In genomic region chr7:113715981-113716870, GRCh38 we compare ENCODE assay signal across 25 cellular contexts.
DNase-seq lines count a peak whose midpoint lies in the region; ATAC-seq, FAIRE-seq and TF ChIP-seq lines count a peak whose summit lies in the region.
"Had no signal": no experiment of that assay in that cellular context is flagged by ENCODE, and none has a peak within 500 bp of the region (broad histone marks: within the 10 kb centered on the region; RNA-seq: fewer than 3 reads in every experiment).

No MANE protein-coding gene starts in this region.

- H4K20me1 ChIP-seq in Loucy (ENCODE audit: insufficient read depth, low read length, poor library complexity, severe bottlenecking), result no peaks in the 10 kb centered on the region

- H3K27me3 ChIP-seq in Loucy (ENCODE audit: insufficient read depth, low read length, poor library complexity, severe bottlenecking), result no peaks in the 10 kb centered on the region
- H3K27me3 ChIP-seq in endocrine pancreas (ENCODE audit: control insufficient read depth, insufficient read depth, low read length), result no peaks in the 10 kb centered on the region
- no peaks in the 10 kb centered on the region for H3K27me3 ChIP-seq in right cardiac atrium (ENCODE audit: control insufficient read depth, insufficient read depth)
- no peaks in the 10 kb centered on the region for H3K27me3 ChIP-seq in skeletal muscle tissue (ENCODE audit: control insufficient read depth in 3 of 3, insufficient read depth in 3 of 3, low read length in 3 of 3)
- H3K27me3 ChIP-seq: colonic mucosa, suprapubic skin, uterus had no signal

- no peaks in the 10 kb centered on the region for H3K79me2 ChIP-seq in Loucy (ENCODE audit: insufficient read depth, low read length)

- no peak overlapping the region for H3K4me2 ChIP-seq in Loucy (ENCODE audit: low read depth, low read length, poor library complexity, severe bottlenecking)
- H3K4me2 ChIP-seq: smooth muscle cell had no signal

- H3K4me3 ChIP-seq in Loucy (ENCODE audit: low read length, poor library complexity, severe bottlenecking) (no peak overlapping the region), endocrine pancreas (ENCODE audit: control insufficient read depth, insufficient read depth, low read length) (peak overlapping the region; percentile 24), right cardiac atrium (ENCODE audit: low read length) (no peak overlapping the region), skeletal muscle tissue (ENCODE audit: low read length in 3 of 3) (peak overlapping the region; percentile 13 to 50 (median 24))
- H3K4me3 ChIP-seq: colonic mucosa, K562, smooth muscle cell, suprapubic skin, uterus had no signal

- H3K27ac ChIP-seq in right cardiac atrium (ENCODE audit: low read length) (peak overlapping the region; percentile 42), skeletal muscle tissue (ENCODE audit: low read depth, low read length) (peak overlapping the region; percentile 82)
- H3K27ac ChIP-seq: colonic mucosa, suprapubic skin, uterus had no signal

- H3K4me1 ChIP-seq in Loucy (ENCODE audit: insufficient read depth, low read length, poor library complexity, severe bottlenecking) (no peaks in the 10 kb centered on the region), endocrine pancreas (ENCODE audit: control insufficient read depth, insufficient read depth, low read length) (no peaks in the 10 kb centered on the region), right cardiac atrium (ENCODE audit: control insufficient read depth, insufficient read depth, low read length) (no peaks in the 10 kb centered on the region), skeletal muscle tissue (ENCODE audit: control insufficient read depth in 3 of 3, insufficient read depth in 3 of 3, low read length in 3 of 3) (peaks cover 3 to 7% (median 5%) of the 10 kb centered on the region in 3 donors)
- H3K4me1 ChIP-seq: colonic mucosa, suprapubic skin, uterus had no signal

- no peaks in the 10 kb centered on the region for H3K9me2 ChIP-seq in Loucy (replicated peaks; ENCODE audit: low read depth, low read length)

- H3K9me3 ChIP-seq in Loucy (ENCODE audit: insufficient read depth, low read depth, low read length) (no peaks in the 10 kb centered on the region), endocrine pancreas (ENCODE audit: control insufficient read depth, low read length) (no peaks in the 10 kb centered on the region), right cardiac atrium (ENCODE audit: control insufficient read depth, low read length) (no peaks in the 10 kb centered on the region), skeletal muscle tissue (ENCODE audit: control insufficient read depth in 3 of 3, low read length in 3 of 3) (no peaks in the 10 kb centered on the region)
- H3K9me3 ChIP-seq: colonic mucosa, suprapubic skin, uterus had no signal

- FAIRE-seq in RCC 7860 (lab: Jason Lieb, UNC) (no peak), frontal cortex (lab: Jason Lieb, UNC) (no peak)
- FAIRE-seq: bronchial epithelial cell, K562 had no signal

- H3K9ac ChIP-seq in Loucy (ENCODE audit: low read depth, low read length, poor library complexity, severe bottlenecking) (no peak overlapping the region), endocrine pancreas (ENCODE audit: control insufficient read depth, insufficient read depth, low read length) (no peak overlapping the region), skeletal muscle tissue (ENCODE audit: low read depth in 1 of 3, low read length in 3 of 3) (peak overlapping the region; percentile 47 to 85 (median 73))

- no peaks in the 10 kb centered on the region for H3F3A ChIP-seq in Loucy (ENCODE audit: low read depth)

- peak; percentile 92 to 94 for ATAC-seq in right cardiac atrium
- no peak for ATAC-seq in HG02884 (IDR thresholded peaks at IDR 0.05; ENCODE audit: unreplicated experiment)
- ATAC-seq: activated T-cell treated with anti-CD3 and anti-CD28 coated beads, Interleukin-2, amount 50 U/mL, for 4 hours; effector memory CD8-positive, alpha-beta T cell; esophagus mucosa; K562; naive thymus-derived CD8-positive, alpha-beta T cell; stimulated activated effector memory CD8-positive, alpha-beta T cell treated with anti-CD3 and anti-CD28 coated beads, Interleukin-12 subunit alpha, Interleukin-12 subunit beta, amount 100 ng/mL, for 72 hours had no signal

- TF ChIP-seq CTCF in Loucy (conservative IDR thresholded peaks at IDR 0.05; ENCODE audit: low read length), result no peak

- H3K36me3 ChIP-seq in Loucy (ENCODE audit: insufficient read depth, low read length) (no peaks in the 10 kb centered on the region), endocrine pancreas (ENCODE audit: control insufficient read depth, insufficient read depth, low read length) (no peaks in the 10 kb centered on the region), skeletal muscle tissue (ENCODE audit: control insufficient read depth in 3 of 3, insufficient read depth in 3 of 3, low read length in 3 of 3) (no peaks in the 10 kb centered on the region)
- H3K36me3 ChIP-seq: colonic mucosa, suprapubic skin, uterus had no signal

- 35% methylated on average over 8 of the region's 8 CpGs for WGBS in right cardiac atrium

- H2AFZ ChIP-seq in Loucy (ENCODE audit: low read length), result 0 out of 2 replicates have a peak overlapping the region, but pooled peaks have one; percentile 51

- DNase-seq in right cardiac atrium (no peak), RCC 7860 (ENCODE audit: low spot score) (no peak), frontal cortex (ENCODE audit: low spot score in 2 of 2) (no peak)
- DNase-seq: activated CD4-positive, alpha-beta T cell treated with anti-CD3 and anti-CD28 coated beads for 48 hours; activated naive CD4-positive, alpha-beta T cell; activated T-cell treated with anti-CD3 and anti-CD28 coated beads, Interleukin-2, amount 50 U/mL, for 4 hours; C1 segment of cervical spinal cord; colonic mucosa; effector memory CD8-positive, alpha-beta T cell; naive thymus-derived CD8-positive, alpha-beta T cell; NCI-H1436 treated with DMSO at 0.1 percent for 48 hours; NCI-H510A treated with DMSO at 0.1 percent for 48 hours; RPMI8226; stimulated activated CD4-positive, alpha-beta T cell treated with anti-CD3 and anti-CD28 coated beads, Interleukin-2, amount 100 ng/mL, for 48 hours; uterus had no signal

- intact Hi-C loops in right cardiac atrium (cut with DNase I), result no loop called here

Comparison
In these comparisons a context has a peak if more than half of its experiments do, and no peak if none do; other contexts are left out.
1. H3K4me3 ChIP-seq: peak in endocrine pancreas (single experiment) and skeletal muscle tissue (3 of 3); none in Loucy (single experiment) and right cardiac atrium (single experiment).
2. H3K9ac ChIP-seq: peak in skeletal muscle tissue (3 of 3); none in Loucy (single experiment) and endocrine pancreas (single experiment).